ENCODE assay signal across 1 cellular context in the genomic region with DNA sequence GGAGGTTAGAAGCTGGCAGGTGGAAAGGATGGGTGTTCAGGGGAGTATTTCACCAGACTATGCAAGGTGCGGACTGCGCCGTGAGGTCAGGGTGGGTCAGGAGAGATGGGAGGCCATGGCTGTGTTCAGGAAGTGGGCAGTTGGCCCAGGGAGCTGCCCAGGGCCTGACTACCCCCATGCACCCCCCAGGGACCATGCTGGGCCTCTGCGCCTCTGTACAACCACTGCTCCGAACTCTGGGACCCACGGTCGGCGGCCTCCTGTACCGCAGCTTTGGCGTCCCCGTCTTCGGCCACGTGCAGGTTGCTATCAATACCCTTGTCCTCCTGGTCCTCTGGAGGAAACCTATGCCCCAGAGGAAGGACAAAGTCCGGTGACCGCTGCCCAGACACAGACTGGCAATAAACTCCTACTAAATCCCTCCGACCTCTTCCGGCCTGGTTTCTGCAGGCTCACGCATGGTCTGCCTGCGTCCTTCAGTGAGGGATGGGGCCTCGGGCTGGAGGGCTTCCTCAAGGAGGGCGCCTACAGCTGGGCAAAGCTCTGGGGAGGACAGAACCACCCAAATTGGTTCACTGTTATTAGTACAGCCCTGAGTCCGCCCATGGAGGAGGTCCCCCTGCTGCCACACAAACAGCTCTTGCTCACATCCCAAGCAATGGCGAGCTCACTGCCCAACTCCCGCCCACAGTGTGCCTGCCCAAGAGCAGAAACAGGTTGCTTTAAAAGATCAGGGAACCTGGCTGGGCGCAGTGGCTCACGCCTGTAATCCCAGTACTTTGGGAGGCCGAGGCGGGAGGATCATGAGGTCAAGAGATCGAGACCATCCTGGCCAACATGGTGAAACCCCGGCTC.
A peak's percentile ranks its signal among the peaks of the same experiment; 100 is the strongest.
TF ChIP-seq lines count a peak whose summit lies in the region.

No MANE protein-coding gene starts in this region.

TF ChIP-seq in K562, 482 proteins besides CTCF, POLR2A, EP300 and RAD21:
- TF ChIP-seq POLR2G (IDR thresholded peaks at IDR 0.05; ENCODE audit: low read depth, low read length), result peak; percentile 14; the same call in 1 of the 2 replicates
- TF ChIP-seq, protein P1, sequence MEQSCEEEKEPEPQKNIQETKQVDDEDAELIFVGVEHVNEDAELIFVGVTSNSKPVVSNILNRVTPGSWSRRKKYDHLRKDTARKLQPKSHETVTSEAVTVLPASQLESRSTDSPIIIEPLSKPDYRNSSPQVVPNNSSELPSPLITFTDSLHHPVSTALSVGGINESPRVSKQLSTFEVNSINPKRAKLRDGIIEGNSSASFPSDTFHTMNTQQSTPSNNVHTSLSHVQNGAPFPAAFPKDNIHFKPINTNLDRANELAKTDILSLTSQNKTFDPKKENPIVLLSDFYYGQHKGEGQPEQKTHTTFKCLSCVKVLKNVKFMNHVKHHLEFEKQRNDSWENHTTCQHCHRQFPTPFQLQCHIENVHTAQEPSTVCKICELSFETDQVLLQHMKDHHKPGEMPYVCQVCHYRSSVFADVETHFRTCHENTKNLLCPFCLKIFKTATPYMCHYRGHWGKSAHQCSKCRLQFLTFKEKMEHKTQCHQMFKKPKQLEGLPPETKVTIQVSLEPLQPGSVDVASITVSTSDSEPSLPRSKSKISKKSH (CRISPR knock-in tag; IDR thresholded peaks at IDR 0.05), result no peak
